In the genomic region with DNA sequence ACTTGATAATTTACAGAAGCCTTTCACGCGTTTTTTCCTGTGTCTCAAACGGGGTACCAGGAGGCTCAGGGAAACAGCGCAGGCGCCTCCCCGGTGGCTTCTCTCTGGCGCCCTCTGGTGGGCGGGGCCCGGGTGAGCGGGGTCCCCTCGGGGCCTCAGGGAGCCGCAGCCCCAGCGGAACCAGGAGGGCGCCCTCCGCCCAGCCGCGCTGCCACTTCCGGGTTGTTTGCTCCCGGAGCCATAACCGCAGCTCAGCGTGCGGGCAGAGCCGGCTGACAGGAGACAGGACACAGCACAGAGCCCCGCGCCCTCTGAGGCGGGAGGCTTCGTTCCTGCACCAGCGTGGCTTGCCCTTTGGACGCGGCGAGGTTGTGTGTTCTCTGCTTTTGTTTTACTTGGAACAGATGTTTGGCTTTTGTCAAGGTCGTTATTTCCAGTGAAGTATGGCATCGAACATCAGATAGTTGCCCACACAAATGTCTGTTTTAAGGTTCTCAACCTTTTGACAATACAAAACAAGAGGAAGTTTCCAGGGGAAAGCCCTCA, we compare ENCODE assay signal across 9 cellular contexts. TPM values are rescaled to one million over a fixed set of nuclear protein-coding genes. Genes with fewer than 3 reads are reported as not detected.
DNase-seq lines count a peak whose midpoint lies in the region; ATAC-seq and TF ChIP-seq lines count a peak whose summit lies in the region.
"Had no signal": no experiment of that assay in that cellular context is flagged by ENCODE, and none has a peak within 500 bp of the region (broad histone marks: within the 10 kb centered on the region; RNA-seq: fewer than 3 reads in every experiment).

No MANE protein-coding gene starts in this region.

- DNase-seq in Ammon's horn (ENCODE audit: low spot score) (peak; percentile 60), NOMO-1 treated with dmso at 0.1 percent for 144 hours (lab: John Stamatoyannopoulos, UW; ENCODE audit: unreplicated experiment) (peak; percentile 76), erythroblast (lab: John Stamatoyannopoulos, UW) (peak; percentile 71 to 77), natural killer cell (peak; percentile 89)
- DNase-seq in activated CD8-positive, alpha-beta memory T cell treated with anti-CD3 and anti-CD28 coated beads, Interleukin-2, amount 50 U/mL, for 24 hours (ENCODE audit: extremely low read depth): peak; percentile 77
- peak; percentile 98 for DNase-seq in stimulated activated naive CD8-positive, alpha-beta T cell treated with anti-CD3 and anti-CD28 coated beads, Interleukin-15, Interleukin-2, amounts not matched to agents 100 U/mL and 50 U/mL, for 24 hours

- H3K27me3 Mint-ChIP-seq in natural killer cell (ENCODE audit: low read depth in 2 of 2): peaks cover 12 to 27% of the 10 kb centered on the region in 2 donors

- TF ChIP-seq POLR2A in erythroblast (IDR thresholded peaks at IDR 0.05; ENCODE audit: low read length): no peak

- ATAC-seq in GM18861 (IDR thresholded peaks at IDR 0.05; ENCODE audit: unreplicated experiment) (peak; percentile 82), HG03097 (IDR thresholded peaks at IDR 0.05; ENCODE audit: low FRiP score, unreplicated experiment) (peak; percentile 95), natural killer cell (peak; percentile 96 to 99 (median 98))
- ATAC-seq in stimulated activated naive CD8-positive, alpha-beta T cell treated with anti-CD3 and anti-CD28 coated beads, Interleukin-15, Interleukin-2, amounts not matched to agents 100 U/mL and 50 U/mL, for 24 hours: peak; percentile 100

- peak; percentile 98 for TF ChIP-seq CTCF in natural killer cell (IDR thresholded peaks at IDR 0.05)

- H3K27ac Mint-ChIP-seq in natural killer cell: peak overlapping the region; percentile 29 to 36

- peaks cover 11 to 14% of the 10 kb centered on the region in 2 donors for H3K4me1 Mint-ChIP-seq in natural killer cell

- intact Hi-C loops in natural killer cell (cut with micrococcal nuclease): loop anchor here (1.0 kb wide), 2 partner anchors 83 to 191 kb away; no protein-coding TSS in a partner anchor

- H3K36me3 Mint-ChIP-seq in natural killer cell: peaks cover 12% of the 10 kb centered on the region

- peak overlapping the region; percentile 58 for H3K4me3 Mint-ChIP-seq in natural killer cell

- H3K9me3 Mint-ChIP-seq in natural killer cell: peaks cover 0 to 7% of the 10 kb centered on the region in 2 donors

RNA-seq across cellular contexts. Expression of gene CYP2E1, which starts 6.9 kb away (rescaled TPM):
- 1 to 10 TPM; 2.8 to 3.8 (median 2.9) TPM for total RNA-seq in natural killer cell
- total RNA-seq: dermis microvascular lymphatic vessel endothelial cell had no signal

RNA-seq across cellular contexts. Expression of gene SYCE1, which starts 45.1 kb away (rescaled TPM):
- under 1 TPM in 1 of 3 donors, not detected in 2; 0.82 TPM for total RNA-seq in natural killer cell
- total RNA-seq: dermis microvascular lymphatic vessel endothelial cell had no signal

Comparison
In these comparisons a context has a peak if more than half of its experiments do, and no peak if none do; other contexts are left out.
1. Peak in every context shown above with its lines: DNase-seq and ATAC-seq.